In genomic region chr20:51460163-51460562, GRCh38 we compare ENCODE assay signal across 16 cellular contexts.
"Had no signal": no experiment of that assay in that cellular context is flagged by ENCODE, and none has a peak within 500 bp of the region (broad histone marks: within the 10 kb centered on the region; RNA-seq: fewer than 3 reads in every experiment).

No MANE protein-coding gene starts in this region.

- ATAC-seq: gastrocnemius medialis, heart left ventricle, left cardiac atrium, lower lobe of right lung had no signal

- DNase-seq: activated CD4-positive, alpha-beta T cell treated with anti-CD3 and anti-CD28 coated beads, Interleukin-2, amount 50 U/mL, for 1 hour; adrenal gland; dorsolateral prefrontal cortex; erythroblast; gastrocnemius medialis; heart left ventricle; left cardiac atrium; lower lobe of right lung; midbrain; stimulated activated CD4-positive, alpha-beta T cell treated with anti-CD3 and anti-CD28 coated beads, Interleukin-15, amount 100 ng/mL, for 24 hours; stimulated activated CD4-positive, alpha-beta T cell treated with anti-CD3 and anti-CD28 coated beads, Interleukin-4, amount 100 ng/mL, for 1 hour; stimulated activated naive CD4-positive, alpha-beta T cell; tibial artery; uterus had no signal

- H3K27ac Mint-ChIP-seq: activated naive CD4-positive, alpha-beta T cell treated with anti-CD3 and anti-CD28 coated beads, Interleukin-2, amount 50 U/mL, for 24 hours had no signal

- H3K4me3 ChIP-seq: adrenal gland, cardiac muscle cell, dorsolateral prefrontal cortex, gastrocnemius medialis, heart left ventricle, lower lobe of right lung, tibial artery, uterus had no signal

- H3K27me3 Mint-ChIP-seq: activated naive CD4-positive, alpha-beta T cell treated with anti-CD3 and anti-CD28 coated beads, Interleukin-2, amount 50 U/mL, for 24 hours had no signal

- H3K27me3 ChIP-seq: adrenal gland, cardiac muscle cell, dorsolateral prefrontal cortex, gastrocnemius medialis, heart left ventricle, tibial artery, uterus had no signal

- H3K4me3 Mint-ChIP-seq: activated naive CD4-positive, alpha-beta T cell treated with anti-CD3 and anti-CD28 coated beads, Interleukin-2, amount 50 U/mL, for 24 hours had no signal

- H3K27ac ChIP-seq: adrenal gland, cardiac muscle cell, dorsolateral prefrontal cortex, gastrocnemius medialis, heart left ventricle, lower lobe of right lung, tibial artery, uterus had no signal

- H3K9me3 Mint-ChIP-seq: activated naive CD4-positive, alpha-beta T cell treated with anti-CD3 and anti-CD28 coated beads, Interleukin-2, amount 50 U/mL, for 24 hours had no signal

- H3K36me3 ChIP-seq: adrenal gland, cardiac muscle cell, gastrocnemius medialis, lower lobe of right lung, tibial artery, uterus had no signal

- H3K9me3 ChIP-seq: adrenal gland, gastrocnemius medialis, heart left ventricle, lower lobe of right lung, tibial artery, uterus had no signal
